In the genomic region with DNA sequence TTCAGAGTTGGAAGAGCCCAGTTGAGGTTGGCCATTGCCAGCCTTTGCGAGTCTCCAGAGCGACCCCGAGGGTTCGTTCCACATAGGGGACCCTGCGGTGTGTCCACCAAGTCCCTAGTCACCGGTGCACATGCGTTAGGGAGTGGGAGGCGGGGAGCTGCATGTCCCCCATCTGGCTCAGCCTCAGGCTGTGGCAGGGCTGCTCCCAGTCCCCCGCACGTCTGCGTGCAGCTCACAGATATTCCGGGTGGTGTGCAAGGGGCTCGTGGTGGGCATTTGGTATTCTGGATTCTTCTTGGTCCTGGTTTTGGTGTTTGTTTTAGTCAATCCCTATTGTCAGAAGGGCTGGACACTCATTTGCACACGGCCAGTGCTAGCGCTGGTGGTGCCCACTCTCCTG, we compare ENCODE assay signal across 36 cellular contexts. TPM values are rescaled to one million over a fixed set of nuclear protein-coding genes. Genes with fewer than 3 reads are reported as not detected.
"Had no signal": no experiment of that assay in that cellular context is flagged by ENCODE, and none has a peak within 500 bp of the region (broad histone marks: within the 10 kb centered on the region; RNA-seq: fewer than 3 reads in every experiment).

No MANE protein-coding gene starts in this region.

- H3K9me3 ChIP-seq: neutrophil, pancreas, psoas muscle, spleen, suprapubic skin, testis, tibial artery, transverse colon, upper lobe of right lung, uterus had no signal

- FAIRE-seq: pancreas had no signal

- H3K4me3 Mint-ChIP-seq: naive thymus-derived CD4-positive, alpha-beta T cell; natural killer cell; nephron; stimulated activated memory B cell treated with anti-CD40 and anti-IgM and Interleukin-4, amounts not matched to agents 10 μg/mL and 1 μg/mL and 100 μg/mL, for 72 hours; stimulated activated naive CD8-positive, alpha-beta T cell treated with anti-CD3 and anti-CD28 coated beads, Interleukin-15, amount 100 ng/mL, for 72 hours; type B pancreatic cell had no signal

- H3K4me1 ChIP-seq: neural progenitor cell, pancreas, psoas muscle, testis, transverse colon, uterus had no signal

- ATAC-seq: naive thymus-derived CD4-positive, alpha-beta T cell; sciatic nerve; stimulated activated memory B cell treated with anti-CD40 and anti-IgM and Interleukin-4, amounts not matched to agents 10 μg/mL and 1 μg/mL and 100 μg/mL, for 72 hours; stimulated activated naive CD8-positive, alpha-beta T cell treated with anti-CD3 and anti-CD28 coated beads, Interleukin-15, amount 100 ng/mL, for 72 hours; stimulated activated naive CD8-positive, alpha-beta T cell treated with anti-CD3 and anti-CD28 coated beads, Interleukin-15, Interleukin-2, amounts not matched to agents 100 U/mL and 50 U/mL, for 24 hours had no signal

- H3K27ac ChIP-seq: neural progenitor cell, neutrophil, pancreas, psoas muscle, skin epidermis, suprapubic skin, testis, tibial artery, transverse colon, upper lobe of right lung, uterus had no signal

- H3K9me3 Mint-ChIP-seq: naive thymus-derived CD4-positive, alpha-beta T cell; natural killer cell; nephron; neural progenitor cell; stimulated activated memory B cell treated with anti-CD40 and anti-IgM and Interleukin-4, amounts not matched to agents 10 μg/mL and 1 μg/mL and 100 μg/mL, for 72 hours; stimulated activated naive CD8-positive, alpha-beta T cell treated with anti-CD3 and anti-CD28 coated beads, Interleukin-15, amount 100 ng/mL, for 72 hours; type B pancreatic cell had no signal

- H2AFZ ChIP-seq: neural progenitor cell had no signal

- H3K9ac ChIP-seq: neural progenitor cell had no signal

- H3K36me3 Mint-ChIP-seq: natural killer cell had no signal

- H3K4me1 Mint-ChIP-seq: nephron, neural progenitor cell had no signal

- H3K4me3 ChIP-seq: neural progenitor cell, pancreas, psoas muscle, skin epidermis, smooth muscle cell, spleen, suprapubic skin, testis, tibial artery, transverse colon, upper lobe of right lung, uterus had no signal

- H3K27ac Mint-ChIP-seq: naive thymus-derived CD4-positive, alpha-beta T cell; natural killer cell; nephron; stimulated activated memory B cell treated with anti-CD40 and anti-IgM and Interleukin-4, amounts not matched to agents 10 μg/mL and 1 μg/mL and 100 μg/mL, for 72 hours; stimulated activated naive CD8-positive, alpha-beta T cell treated with anti-CD3 and anti-CD28 coated beads, Interleukin-15, amount 100 ng/mL, for 72 hours had no signal

- H3K27me3 ChIP-seq: neural progenitor cell, neutrophil, pancreas, spleen, suprapubic skin, testis, tibial artery, transverse colon, upper lobe of right lung, uterus had no signal

- H3K27me3 Mint-ChIP-seq: naive thymus-derived CD4-positive, alpha-beta T cell; stimulated activated memory B cell treated with anti-CD40 and anti-IgM and Interleukin-4, amounts not matched to agents 10 μg/mL and 1 μg/mL and 100 μg/mL, for 72 hours; stimulated activated naive CD8-positive, alpha-beta T cell treated with anti-CD3 and anti-CD28 coated beads, Interleukin-15, amount 100 ng/mL, for 72 hours; type B pancreatic cell had no signal

- H3K4me2 ChIP-seq: neural progenitor cell, smooth muscle cell had no signal

- H3K36me3 ChIP-seq: neural progenitor cell, uterus had no signal

- DNase-seq: naive thymus-derived CD4-positive, alpha-beta T cell; natural killer cell; nucleus accumbens; pancreas; psoas muscle; spleen; stimulated activated CD4-positive, alpha-beta T cell treated with anti-CD3 and anti-CD28 coated beads, Interleukin-12 subunit alpha, Interleukin-12 subunit beta, amount 100 ng/mL, for 4 hours; stimulated activated CD4-positive, alpha-beta T cell treated with anti-CD3 and anti-CD28 coated beads, Interleukin-1b, Interleukin-23, amount 100 ng/mL, for 48 hours; stimulated activated CD4-positive, alpha-beta T cell treated with anti-CD3 and anti-CD28 coated beads, Interleukin-4, amount 100 ng/mL, for 1 hour; stimulated activated CD4-positive, alpha-beta T cell treated with anti-CD3 and anti-CD28 coated beads, Interleukin-4, amount 100 ng/mL, for 4 hours; stimulated activated CD8-positive, alpha-beta memory T cell treated with anti-CD3 and anti-CD28 coated beads, Interleukin-4, amount 100 ng/mL, for 48 hours; stimulated activated naive CD4-positive, alpha-beta T cell; stimulated activated naive CD8-positive, alpha-beta T cell treated with anti-CD3 and anti-CD28 coated beads, Interleukin-15, amount 100 ng/mL, for 72 hours; stimulated activated naive CD8-positive, alpha-beta T cell treated with anti-CD3 and anti-CD28 coated beads, Interleukin-15, Interleukin-2, amounts not matched to agents 100 U/mL and 50 U/mL, for 24 hours; substantia nigra; testis; tibial artery; transverse colon; upper lobe of right lung; uterus had no signal

RNA-seq across cellular contexts. Expression of a gene that starts 48.8 kb away (rescaled TPM):
- total RNA-seq: naive thymus-derived CD4-positive, alpha-beta T cell; natural killer cell; omental fat pad; osteocyte; posterior vena cava; psoas muscle; renal cortical epithelial cell; right cardiac atrium; sciatic nerve; smooth muscle cell; transverse colon; upper lobe of right lung; urinary bladder had no signal
- polyA plus RNA-seq: naive thymus-derived CD4-positive, alpha-beta T cell; neural cell; smooth muscle cell; urinary bladder had no signal
